In the genomic region with DNA sequence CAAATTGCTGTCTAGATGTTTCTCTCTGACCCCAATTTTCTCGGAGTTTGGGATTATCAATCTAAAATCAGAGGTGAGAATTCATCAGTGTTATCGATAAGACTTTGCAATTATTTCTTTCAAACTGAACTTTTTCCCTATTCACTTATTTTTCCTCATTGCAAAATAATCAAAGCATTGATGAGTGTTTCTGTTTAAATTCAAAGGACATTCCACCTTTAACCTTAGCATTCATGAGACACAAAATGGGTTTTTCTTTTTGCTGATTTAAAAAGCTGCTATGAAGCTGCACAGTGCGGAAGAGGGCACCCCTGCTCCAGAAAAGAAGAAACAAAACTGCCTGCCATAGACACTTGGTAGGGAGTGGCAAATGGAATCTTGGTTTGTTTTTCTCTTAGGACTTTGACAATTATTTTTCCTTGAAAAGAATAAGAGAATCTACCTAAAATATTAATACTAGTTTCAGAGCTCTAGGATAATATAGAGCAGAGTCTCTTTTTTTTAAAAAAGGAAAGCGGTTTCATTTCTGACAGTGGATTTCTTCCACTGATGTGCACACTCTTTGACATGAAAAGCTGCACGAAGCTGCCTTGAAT, we compare ENCODE assay signal across 1 cellular context.
TF ChIP-seq lines count a peak whose summit lies in the region.

No MANE protein-coding gene starts in this region.

TF ChIP-seq in GM23338, 12 proteins besides CTCF, POLR2A, EP300 and RAD21 (continued from another document):
- TF ChIP-seq, protein P1, sequence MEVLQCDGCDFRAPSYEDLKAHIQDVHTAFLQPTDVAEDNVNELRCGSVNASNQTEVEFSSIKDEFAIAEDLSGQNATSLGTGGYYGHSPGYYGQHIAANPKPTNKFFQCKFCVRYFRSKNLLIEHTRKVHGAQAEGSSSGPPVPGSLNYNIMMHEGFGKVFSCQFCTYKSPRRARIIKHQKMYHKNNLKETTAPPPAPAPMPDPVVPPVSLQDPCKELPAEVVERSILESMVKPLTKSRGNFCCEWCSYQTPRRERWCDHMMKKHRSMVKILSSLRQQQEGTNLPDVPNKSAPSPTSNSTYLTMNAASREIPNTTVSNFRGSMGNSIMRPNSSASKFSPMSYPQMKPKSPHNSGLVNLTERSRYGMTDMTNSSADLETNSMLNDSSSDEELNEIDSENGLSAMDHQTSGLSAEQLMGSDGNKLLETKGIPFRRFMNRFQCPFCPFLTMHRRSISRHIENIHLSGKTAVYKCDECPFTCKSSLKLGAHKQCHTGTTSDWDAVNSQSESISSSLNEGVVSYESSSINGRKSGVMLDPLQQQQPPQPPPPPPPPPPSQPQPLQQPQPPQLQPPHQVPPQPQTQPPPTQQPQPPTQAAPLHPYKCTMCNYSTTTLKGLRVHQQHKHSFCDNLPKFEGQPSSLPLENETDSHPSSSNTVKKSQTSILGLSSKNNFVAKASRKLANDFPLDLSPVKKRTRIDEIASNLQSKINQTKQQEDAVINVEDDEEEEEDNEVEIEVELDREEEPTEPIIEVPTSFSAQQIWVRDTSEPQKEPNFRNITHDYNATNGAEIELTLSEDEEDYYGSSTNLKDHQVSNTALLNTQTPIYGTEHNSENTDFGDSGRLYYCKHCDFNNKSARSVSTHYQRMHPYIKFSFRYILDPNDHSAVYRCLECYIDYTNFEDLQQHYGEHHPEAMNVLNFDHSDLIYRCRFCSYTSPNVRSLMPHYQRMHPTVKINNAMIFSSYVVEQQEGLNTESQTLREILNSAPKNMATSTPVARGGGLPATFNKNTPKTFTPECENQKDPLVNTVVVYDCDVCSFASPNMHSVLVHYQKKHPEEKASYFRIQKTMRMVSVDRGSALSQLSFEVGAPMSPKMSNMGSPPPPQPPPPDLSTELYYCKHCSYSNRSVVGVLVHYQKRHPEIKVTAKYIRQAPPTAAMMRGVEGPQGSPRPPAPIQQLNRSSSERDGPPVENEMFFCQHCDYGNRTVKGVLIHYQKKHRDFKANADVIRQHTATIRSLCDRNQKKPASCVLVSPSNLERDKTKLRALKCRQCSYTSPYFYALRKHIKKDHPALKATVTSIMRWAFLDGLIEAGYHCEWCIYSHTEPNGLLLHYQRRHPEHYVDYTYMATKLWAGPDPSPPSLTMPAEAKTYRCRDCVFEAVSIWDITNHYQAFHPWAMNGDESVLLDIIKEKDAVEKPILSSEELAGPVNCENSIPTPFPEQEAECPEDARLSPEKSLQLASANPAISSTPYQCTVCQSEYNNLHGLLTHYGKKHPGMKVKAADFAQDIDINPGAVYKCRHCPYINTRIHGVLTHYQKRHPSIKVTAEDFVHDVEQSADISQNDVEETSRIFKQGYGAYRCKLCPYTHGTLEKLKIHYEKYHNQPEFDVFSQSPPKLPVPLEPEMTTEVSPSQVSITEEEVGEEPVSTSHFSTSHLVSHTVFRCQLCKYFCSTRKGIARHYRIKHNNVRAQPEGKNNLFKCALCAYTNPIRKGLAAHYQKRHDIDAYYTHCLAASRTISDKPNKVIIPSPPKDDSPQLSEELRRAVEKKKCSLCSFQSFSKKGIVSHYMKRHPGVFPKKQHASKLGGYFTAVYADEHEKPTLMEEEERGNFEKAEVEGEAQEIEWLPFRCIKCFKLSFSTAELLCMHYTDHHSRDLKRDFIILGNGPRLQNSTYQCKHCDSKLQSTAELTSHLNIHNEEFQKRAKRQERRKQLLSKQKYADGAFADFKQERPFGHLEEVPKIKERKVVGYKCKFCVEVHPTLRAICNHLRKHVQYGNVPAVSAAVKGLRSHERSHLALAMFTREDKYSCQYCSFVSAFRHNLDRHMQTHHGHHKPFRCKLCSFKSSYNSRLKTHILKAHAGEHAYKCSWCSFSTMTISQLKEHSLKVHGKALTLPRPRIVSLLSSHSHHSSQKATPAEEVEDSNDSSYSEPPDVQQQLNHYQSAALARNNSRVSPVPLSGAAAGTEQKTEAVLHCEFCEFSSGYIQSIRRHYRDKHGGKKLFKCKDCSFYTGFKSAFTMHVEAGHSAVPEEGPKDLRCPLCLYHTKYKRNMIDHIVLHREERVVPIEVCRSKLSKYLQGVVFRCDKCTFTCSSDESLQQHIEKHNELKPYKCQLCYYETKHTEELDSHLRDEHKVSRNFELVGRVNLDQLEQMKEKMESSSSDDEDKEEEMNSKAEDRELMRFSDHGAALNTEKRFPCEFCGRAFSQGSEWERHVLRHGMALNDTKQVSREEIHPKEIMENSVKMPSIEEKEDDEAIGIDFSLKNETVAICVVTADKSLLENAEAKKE (CRISPR knock-in tag; IDR thresholded peaks at IDR 0.05), result no peak
- TF ChIP-seq POLR2AphosphoS5 (IDR thresholded peaks at IDR 0.05; ENCODE audit: low read depth) (no peak), EZH2phosphoT487 (IDR thresholded peaks at IDR 0.05; ENCODE audit: unreplicated experiment) (no peak), CREB1 (CRISPR knock-in tag; IDR thresholded peaks at IDR 0.05; ENCODE audit: low read depth) (no peak), EZH2 (IDR thresholded peaks at IDR 0.05; ENCODE audit: low read depth, unreplicated experiment) (no peak), ZNF331 (CRISPR knock-in tag; IDR thresholded peaks at IDR 0.05; ENCODE audit: low read depth) (no peak), STAT1 (IDR thresholded peaks at IDR 0.05; ENCODE audit: unreplicated experiment) (no peak), NANOG (IDR thresholded peaks at IDR 0.05; ENCODE audit: borderline replicate concordance) (no peak), JUNB (IDR thresholded peaks at IDR 0.05; ENCODE audit: unreplicated experiment) (no peak)
- TF ChIP-seq, protein P2, sequence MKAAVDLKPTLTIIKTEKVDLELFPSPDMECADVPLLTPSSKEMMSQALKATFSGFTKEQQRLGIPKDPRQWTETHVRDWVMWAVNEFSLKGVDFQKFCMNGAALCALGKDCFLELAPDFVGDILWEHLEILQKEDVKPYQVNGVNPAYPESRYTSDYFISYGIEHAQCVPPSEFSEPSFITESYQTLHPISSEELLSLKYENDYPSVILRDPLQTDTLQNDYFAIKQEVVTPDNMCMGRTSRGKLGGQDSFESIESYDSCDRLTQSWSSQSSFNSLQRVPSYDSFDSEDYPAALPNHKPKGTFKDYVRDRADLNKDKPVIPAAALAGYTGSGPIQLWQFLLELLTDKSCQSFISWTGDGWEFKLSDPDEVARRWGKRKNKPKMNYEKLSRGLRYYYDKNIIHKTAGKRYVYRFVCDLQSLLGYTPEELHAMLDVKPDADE (IDR thresholded peaks at IDR 0.05), result no peak
